In genomic region chr1:150162582-150162861, GRCh38 we compare ENCODE assay signal across 7 cellular contexts. TPM values are rescaled to one million over a fixed set of nuclear protein-coding genes. Genes with fewer than 3 reads are reported as not detected.
DNase-seq lines count a peak whose midpoint lies in the region; ATAC-seq and TF ChIP-seq lines count a peak whose summit lies in the region.

No MANE protein-coding gene starts in this region.

- H2AK9ac ChIP-seq in IMR-90 (replicated peaks; ENCODE audit: low read depth, low read length, poor library complexity) = peak overlapping the region; percentile 35

- peak overlapping the region; percentile 75 for H2BK20ac ChIP-seq in IMR-90 (ENCODE audit: low read depth, low read length)

- H3K9ac ChIP-seq in IMR-90 (ENCODE audit: low read depth, low read length) = peak overlapping the region; percentile 90

- TSS peak; percentile 70 for BruUV-seq in IMR-90 (replicated peaks; lab: Mats Ljungman, UMichigan)

- no peaks in the 10 kb centered on the region for H3K9me3 Mint-ChIP-seq in chondrocyte (ENCODE audit: low read depth)

- peak overlapping the region; percentile 91 to 94 for H4K8ac ChIP-seq in IMR-90 (ENCODE audit: low read depth in 2 of 2, low read length in 2 of 2)

- peak overlapping the region; percentile 93 for H4K91ac ChIP-seq in IMR-90 (ENCODE audit: insufficient read depth, low read depth, low read length)

- H2AK5ac ChIP-seq in IMR-90 (ENCODE audit: low read depth, low read length) = peak overlapping the region; percentile 96

- peak overlapping the region; percentile 93 for H2BK5ac ChIP-seq in IMR-90 (ENCODE audit: low read depth, low read length, poor library complexity, severe bottlenecking)

- peak overlapping the region; percentile 89 for H3K4ac ChIP-seq in IMR-90 (ENCODE audit: low read depth, low read length)

- peak overlapping the region; percentile 87 for H3K18ac ChIP-seq in IMR-90 (ENCODE audit: low read depth, low read length)

- peak overlapping the region; percentile 80 for H3K14ac ChIP-seq in IMR-90 (replicated peaks; ENCODE audit: low read depth, low read length)

- peak overlapping the region; percentile 76 for H2AFZ ChIP-seq in IMR-90 (replicated peaks; ENCODE audit: low read length, poor library complexity)

- dilution Hi-C loops in IMR-90 (cut with HindIII; ENCODE audit: low sequenced_read_pairs, unreplicated experiment) = no loop called here

- H3K4me3 ChIP-seq in IMR-90 (ENCODE audit: insufficient read depth, low read depth, low read length) (peak overlapping the region; percentile 8; the same call in 1 of the 2 replicates), lung (no peak overlapping the region), thoracic aorta (peak overlapping the region; percentile 64)

- peaks cover 8% of the 10 kb centered on the region for H4K20me1 ChIP-seq in IMR-90 (ENCODE audit: insufficient read depth, low read length)

- H3K9me3 ChIP-seq in IMR-90 (ENCODE audit: control insufficient read depth, insufficient read depth, low read length) (no peaks in the 10 kb centered on the region), lung (ENCODE audit: control insufficient read depth in 2 of 2, insufficient read depth in 1 of 2, low read length in 1 of 2) (no peaks in the 10 kb centered on the region), thoracic aorta (no peaks in the 10 kb centered on the region)

- H3K4me1 Mint-ChIP-seq in chondrocyte (ENCODE audit: low read depth) = peaks cover 56% of the 10 kb centered on the region

- in situ Hi-C loops in IMR-90 (cut with MboI; ENCODE audit: low sequenced_read_pairs) = no loop called here

- peak; percentile 2; the same call in 1 of the 2 replicates for ATAC-seq in IMR-90 (ENCODE audit: low read depth)
- no peak for ATAC-seq in lung (ENCODE audit: insufficient read depth, low FRiP score)
- no peak for ATAC-seq in thoracic aorta (ENCODE audit: insufficient number of reproducible peaks, low FRiP score, low read depth)
- no peak for ATAC-seq in HG03520 (IDR thresholded peaks at IDR 0.05; ENCODE audit: unreplicated experiment)

- peaks cover 7 to 48% of the 10 kb centered on the region in 2 experiments; a peak in 3 of 4 replicates for H3K79me1 ChIP-seq in IMR-90 (ENCODE audit: low read depth in 1 of 2, low read length in 2 of 2)

- H3K9me1 ChIP-seq in IMR-90 (ENCODE audit: insufficient read depth, low read length) = peaks cover 36% of the 10 kb centered on the region

- intact Hi-C loops in IMR-90 (cut with micrococcal nuclease) = no loop called here

- H3K27ac ChIP-seq in IMR-90 (ENCODE audit: insufficient read depth, low read length) (peak overlapping the region; percentile 93), lung (ENCODE audit: low read depth in 1 of 2, low read length in 1 of 2) (peak overlapping the region; percentile 85 to 92), thoracic aorta (peak overlapping the region; percentile 98 to 99)

- CTCF ChIA-PET in IMR-90 (lab: Yijun Ruan, JAX) = interaction anchor here (0.5 to 1.6 kb wide), 2 partner anchors 89 to 318 kb away, joined by 3 to 6 read pairs; no protein-coding TSS in a partner anchor

- WGBS in IMR-90 (ENCODE audit: extremely low coverage in 2 of 2, insufficient read length in 1 of 2), 2 experiments = no CpG with 5 or more reads among the region's 4 CpGs
- 21 to 43% methylated on average over 4 of the region's 4 CpGs for WGBS in lung, 2 donors

- peak overlapping the region; percentile 97; the same call in 2 of the 3 replicates for H2BK15ac ChIP-seq in IMR-90 (ENCODE audit: low read depth, low read length)

- peak overlapping the region; percentile 68 for H3K4me2 ChIP-seq in IMR-90 (ENCODE audit: low read depth, low read length)

- peak overlapping the region; percentile 71 for H3K23ac ChIP-seq in IMR-90 (ENCODE audit: low read depth, low read length)

- H3K27me3 ChIP-seq in IMR-90 (ENCODE audit: control insufficient read depth, insufficient read depth, low read length) (no peaks in the 10 kb centered on the region), lung (ENCODE audit: control insufficient read depth, insufficient read depth) (no peaks in the 10 kb centered on the region), thoracic aorta (replicated peaks; ENCODE audit: insufficient read depth) (no peaks in the 10 kb centered on the region)

- H4K5ac ChIP-seq in IMR-90 (ENCODE audit: low read depth, low read length) = peak overlapping the region; percentile 74

- TF ChIP-seq RAD21 in IMR-90 (IDR thresholded peaks at IDR 0.05; ENCODE audit: low read length) = no peak

- H3K36me3 ChIP-seq in IMR-90 (ENCODE audit: control insufficient read depth, insufficient read depth, low read length) = peaks cover 25% of the 10 kb centered on the region
- H3K36me3 ChIP-seq in lung (ENCODE audit: control insufficient read depth in 2 of 2, insufficient read depth in 2 of 2, low read length in 2 of 2) = peaks cover 7 to 9% of the 10 kb centered on the region in 2 donors
- H3K36me3 ChIP-seq in thoracic aorta = peaks cover 26% of the 10 kb centered on the region

- TF ChIP-seq CTCF in IMR-90 (conservative IDR thresholded peaks at IDR 0.05; ENCODE audit: low read depth, low read length) (no peak), chondrocyte (IDR thresholded peaks at IDR 0.05) (no peak), lung (IDR thresholded peaks at IDR 0.05; ENCODE audit: control extremely low read depth, extremely low read depth) (no peak), thoracic aorta (IDR thresholded peaks at IDR 0.05) (no peak)

- TF ChIP-seq POLR2A in IMR-90 (IDR thresholded peaks at IDR 0.05; ENCODE audit: low read depth, low read length) = no peak

- H3K27me3 Mint-ChIP-seq in chondrocyte (ENCODE audit: low read depth) = no peaks in the 10 kb centered on the region

- H2BK120ac ChIP-seq in IMR-90 (ENCODE audit: low read depth, low read length) = peak overlapping the region; percentile 76

- POLR2A ChIA-PET in IMR-90 (lab: Charles Lee; ENCODE audit: unreplicated experiment) = interaction anchor here (1.0 to 1.6 kb wide), 2 partner anchors 11 to 13 kb away, joined by 5 to 7 read pairs; partner anchors contain the start of gene PLEKHO1

- peaks cover 8% of the 10 kb centered on the region for H3K36me3 Mint-ChIP-seq in chondrocyte (ENCODE audit: low read depth)

- H3K4me3 Mint-ChIP-seq in chondrocyte (ENCODE audit: unreplicated experiment) = peak overlapping the region; percentile 57

- DNase-seq in IMR-90 (no peak), chondrocyte (ENCODE audit: low spot score) (no peak), lung (ENCODE audit: low spot score) (no peak), thoracic aorta (ENCODE audit: low spot score) (no peak), DMS79 (lab: John Stamatoyannopoulos, UW) (no peak), DMS53 treated with DMSO at 0.1 percent for 48 hours (lab: John Stamatoyannopoulos, UW; ENCODE audit: unreplicated experiment) (no peak)

- H3K56ac ChIP-seq in IMR-90 (ENCODE audit: extremely low read depth, insufficient read depth, low read length) = peak overlapping the region; percentile 99

- H3K4me1 ChIP-seq in IMR-90 (ENCODE audit: control insufficient read depth, insufficient read depth, low read length) (peaks cover 49% of the 10 kb centered on the region), lung (ENCODE audit: control insufficient read depth in 2 of 2, insufficient read depth in 2 of 2, low read length in 2 of 2) (peaks cover 3 to 10% of the 10 kb centered on the region in 2 donors), thoracic aorta (ENCODE audit: control insufficient read depth in 1 of 2, low read depth in 2 of 2) (peaks cover 28 to 61% of the 10 kb centered on the region in 2 donors)

- peak overlapping the region; percentile 96 for H3K27ac Mint-ChIP-seq in chondrocyte (ENCODE audit: unreplicated experiment)

TF ChIP-seq in IMR-90, 13 proteins besides CTCF, POLR2A, EP300 and RAD21:
- TF ChIP-seq FOS (IDR thresholded peaks at IDR 0.05; ENCODE audit: low read depth, low read length) (no peak), RFX5 (IDR thresholded peaks at IDR 0.05; ENCODE audit: low read depth, low read length) (no peak), RCOR1 (IDR thresholded peaks at IDR 0.05; ENCODE audit: insufficient replicate concordance, low read length) (no peak), NFE2L2 (IDR thresholded peaks at IDR 0.05; ENCODE audit: low read depth, low read length) (no peak), SMC3 (IDR thresholded peaks at IDR 0.05; ENCODE audit: low read depth, low read length) (no peak), CEBPB (IDR thresholded peaks at IDR 0.05; ENCODE audit: low read depth, low read length) (no peak), USF2 (IDR thresholded peaks at IDR 0.05; ENCODE audit: low read depth, low read length) (no peak), MXI1 (IDR thresholded peaks at IDR 0.05; ENCODE audit: borderline replicate concordance, low read depth, low read length) (no peak), MAFK (IDR thresholded peaks at IDR 0.05; ENCODE audit: low read depth, low read length) (no peak), MAZ (IDR thresholded peaks at IDR 0.05; ENCODE audit: borderline replicate concordance, low read depth, low read length) (no peak), CHD1 (IDR thresholded peaks at IDR 0.05; ENCODE audit: low read depth, low read length) (no peak), ELK1 (IDR thresholded peaks at IDR 0.05; ENCODE audit: borderline replicate concordance, low read depth, low read length) (no peak), BHLHE40 (IDR thresholded peaks at IDR 0.05; ENCODE audit: low read depth, low read length) (no peak)

RNA-seq across cellular contexts. Expression of gene PLEKHO1, which starts 12.8 kb away (rescaled TPM):
- total RNA-seq in IMR-90 (2012; rRNA removed) (51.4 and 53.3 TPM in 2 replicates), chondrocyte (40.7 to 55.4 TPM (median 52.5 TPM) in 3 replicates), lung (10 to 100 TPM; 41.6 to 60.6 TPM), thoracic aorta (100 to 1,000 TPM; 106 to 125 TPM)
- polyA plus RNA-seq in IMR-90 (2012; rRNA removed) (50.4 and 56.0 TPM in 2 replicates), lung (10 to 100 TPM; 59.7 to 88.0 TPM)
- 53.4 and 59.2 TPM in 2 replicates for polyA plus RNA-seq in IMR-90 (2012; cell fraction: cytosol; rRNA removed)
- polyA plus RNA-seq in IMR-90 (2012; cell fraction: nucleus; rRNA removed; ENCODE audit: low replicate concordance) = 71.0 and 87.7 TPM in 2 replicates
